Comparison of ENCODE assay signal across 7 cellular contexts in the genomic region with DNA sequence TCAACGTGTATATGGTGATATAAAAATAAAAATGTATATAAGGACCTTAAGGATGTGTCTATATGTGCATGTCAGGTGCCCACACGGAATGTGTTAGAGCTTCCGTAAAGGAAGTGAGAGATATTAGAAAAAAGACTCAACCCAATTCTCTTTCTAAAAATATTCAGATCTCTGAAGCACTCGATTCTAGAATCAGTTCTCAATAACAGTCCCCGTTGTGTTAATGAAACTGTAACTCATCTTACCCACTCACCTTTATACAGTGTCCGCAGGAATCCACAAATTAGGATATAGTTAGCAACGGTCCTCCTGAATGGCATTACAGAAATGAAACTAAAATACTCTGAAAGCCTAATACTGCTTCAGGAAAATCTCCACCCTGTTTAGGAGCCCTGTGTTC. TPM values are rescaled to one million over a fixed set of nuclear protein-coding genes. Genes with fewer than 3 reads are reported as not detected.
"Had no signal": no experiment of that assay in that cellular context is flagged by ENCODE, and none has a peak within 500 bp of the region (broad histone marks: within the 10 kb centered on the region; RNA-seq: fewer than 3 reads in every experiment).

No MANE protein-coding gene starts in this region.

- H3K4me3 ChIP-seq: GM23338 had no signal

- ATAC-seq: GM23338, HepG2 had no signal

- H3K9me3 Mint-ChIP-seq: IgD-negative memory B cell had no signal

- H3K36me3 Mint-ChIP-seq: IgD-negative memory B cell had no signal

- H3K27ac Mint-ChIP-seq: GM23338, H9, IgD-negative memory B cell had no signal

- H3K4me3 Mint-ChIP-seq: GM23338, H9, IgD-negative memory B cell had no signal

- H2AFZ ChIP-seq: GM23338 had no signal

- H3K4me2 ChIP-seq: GM23338 had no signal

- DNase-seq: H9, HCEC 1CT, KBM-7 had no signal

RNA-seq across cellular contexts. Expression of a gene that starts 29.3 kb away (rescaled TPM):
- total RNA-seq: HT1080 had no signal
- polyA plus RNA-seq: IgD-negative memory B cell had no signal
